ENCODE assay signal across 14 cellular contexts in the genomic region with DNA sequence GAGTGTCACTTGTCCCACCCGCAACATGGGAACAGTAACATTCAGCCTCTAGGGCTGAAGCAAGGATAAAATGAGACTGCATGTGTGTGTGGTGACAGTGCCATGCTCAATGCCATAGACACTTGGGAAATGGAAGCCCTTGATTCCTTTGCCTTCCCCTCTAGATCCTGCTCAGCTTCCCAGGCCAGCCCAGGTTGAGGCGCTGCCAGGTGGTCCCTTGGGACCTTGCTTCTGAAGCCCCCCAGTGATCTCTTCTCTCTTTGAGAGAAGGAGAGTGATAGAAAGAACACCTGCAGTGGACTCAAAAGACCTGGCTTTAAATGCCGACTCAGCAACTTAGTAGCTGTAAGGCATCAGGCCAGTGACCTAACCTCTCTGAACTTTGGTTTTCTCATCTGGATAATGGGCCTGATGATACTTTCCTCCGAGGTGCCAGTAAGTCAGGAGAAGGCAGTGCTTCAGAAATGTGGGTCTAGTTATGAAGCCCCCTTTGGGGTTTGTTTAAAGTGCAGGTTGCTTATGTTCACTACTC.
DNase-seq lines count a peak whose midpoint lies in the region; ATAC-seq and TF ChIP-seq lines count a peak whose summit lies in the region.
"Had no signal": no experiment of that assay in that cellular context is flagged by ENCODE, and none has a peak within 500 bp of the region (broad histone marks: within the 10 kb centered on the region; RNA-seq: fewer than 3 reads in every experiment).

No MANE protein-coding gene starts in this region.

- intact Hi-C loops in posterior vena cava (cut with DNase I): no loop called here

- H3K27ac ChIP-seq in 22Rv1 (peak overlapping the region; percentile 99; the same call in 1 of the 2 replicates), VCaP (peak overlapping the region; percentile 98)

- no peaks in the 10 kb centered on the region for H3K36me3 Mint-ChIP-seq in effector memory CD8-positive, alpha-beta T cell (ENCODE audit: insufficient read depth)
- H3K36me3 Mint-ChIP-seq: CD4-positive, alpha-beta memory T cell had no signal

- peaks cover 0 to 52% of the 10 kb centered on the region in 2 donors for H3K27me3 Mint-ChIP-seq in effector memory CD8-positive, alpha-beta T cell

- TF ChIP-seq CTCF in 22Rv1 (IDR thresholded peaks at IDR 0.05): no peak
- TF ChIP-seq CTCF in VCaP (conservative IDR thresholded peaks at IDR 0.05): no peak

- ATAC-seq in GM19324 (IDR thresholded peaks at IDR 0.05; ENCODE audit: low FRiP score, unreplicated experiment): no peak
- ATAC-seq in effector memory CD8-positive, alpha-beta T cell (replicated peaks): no peak
- ATAC-seq: GM12878 had no signal

- no peak overlapping the region for H3K27ac Mint-ChIP-seq in effector memory CD8-positive, alpha-beta T cell
- H3K27ac Mint-ChIP-seq: B cell had no signal

- no peaks in the 10 kb centered on the region for H3K9me3 Mint-ChIP-seq in effector memory CD8-positive, alpha-beta T cell
- H3K9me3 Mint-ChIP-seq: CD4-positive, alpha-beta memory T cell had no signal

- H3K4me3 Mint-ChIP-seq in effector memory CD8-positive, alpha-beta T cell: no peak overlapping the region
- H3K4me3 Mint-ChIP-seq: B cell; CD4-positive, alpha-beta memory T cell had no signal

- peak; percentile 47 for DNase-seq in activated CD8-positive, alpha-beta memory T cell treated with anti-CD3 and anti-CD28 coated beads for 24 hours
- no peak for DNase-seq in activated CD8-positive, alpha-beta memory T cell treated with anti-CD3 and anti-CD28 coated beads, Interleukin-2, amount 50 U/mL, for 4 hours
- DNase-seq in posterior vena cava (ENCODE audit: low spot score): peak; percentile 43
- DNase-seq in C1 segment of cervical spinal cord (lab: John Stamatoyannopoulos, UW): no peak
- no peak for DNase-seq in effector memory CD8-positive, alpha-beta T cell
- DNase-seq: 8988T; CD4-positive, alpha-beta memory T cell; DMS79; GOT3 had no signal

- H3K4me1 Mint-ChIP-seq in effector memory CD8-positive, alpha-beta T cell (ENCODE audit: low read depth in 2 of 2): peaks cover 0 to 2% of the 10 kb centered on the region in 2 donors

Comparison
In these comparisons a context has a peak if more than half of its experiments do, and no peak if none do; other contexts are left out.
1. DNase-seq: peak in activated CD8-positive, alpha-beta memory T cell treated with anti-CD3 and anti-CD28 coated beads for 24 hours (single experiment) and posterior vena cava (single experiment); none in activated CD8-positive, alpha-beta memory T cell treated with anti-CD3 and anti-CD28 coated beads, Interleukin-2, amount 50 U/mL, for 4 hours (single experiment), C1 segment of cervical spinal cord (0 of 14) and effector memory CD8-positive, alpha-beta T cell (0 of 3).